Comparison of ENCODE assay signal across 1 cellular context in the genomic region with DNA sequence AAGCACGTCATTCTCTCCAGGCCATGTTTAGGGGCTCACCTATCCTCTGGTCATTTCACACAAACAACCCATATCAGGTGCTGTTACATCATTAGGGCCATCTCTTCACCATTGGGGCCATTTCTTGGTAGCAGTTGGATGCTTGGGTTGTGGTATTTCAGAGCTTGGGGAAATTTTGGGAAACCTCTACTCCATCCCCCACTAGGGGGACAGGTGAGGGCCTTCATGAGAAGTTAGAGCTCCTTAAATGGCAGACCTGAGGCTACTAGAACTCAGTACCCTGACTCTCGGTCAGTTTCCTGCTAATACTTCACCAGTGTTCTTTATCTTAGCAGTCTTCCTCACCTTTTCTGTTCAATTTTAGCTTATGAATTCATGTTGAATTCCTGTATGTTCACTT.
TF ChIP-seq lines count a peak whose summit lies in the region.

No MANE protein-coding gene starts in this region.

TF ChIP-seq in K562, 482 proteins besides CTCF, POLR2A, EP300 and RAD21:
- TF ChIP-seq XRCC5 (IDR thresholded peaks at IDR 0.05; ENCODE audit: low read depth, low read length) (no peak), HCFC1 (IDR thresholded peaks at IDR 0.05; ENCODE audit: low read depth, low read length) (no peak), ZBTB1 (CRISPR knock-in tag; IDR thresholded peaks at IDR 0.05; ENCODE audit: borderline replicate concordance, low read depth) (no peak), ZNF143 (CRISPR knock-in tag; IDR thresholded peaks at IDR 0.05) (no peak), HOMEZ (CRISPR knock-in tag; IDR thresholded peaks at IDR 0.05) (no peak), ETS2 (tag; IDR thresholded peaks at IDR 0.05; ENCODE audit: borderline replicate concordance, poor library complexity, severe bottlenecking) (no peak), ILK (tag; IDR thresholded peaks at IDR 0.05; ENCODE audit: borderline replicate concordance, low read depth) (no peak), ZNF75A (CRISPR knock-in tag; IDR thresholded peaks at IDR 0.05) (no peak), ZNF174 (CRISPR knock-in tag; IDR thresholded peaks at IDR 0.05) (no peak), KAT8 (IDR thresholded peaks at IDR 0.05; ENCODE audit: low read depth) (no peak), MBD2 (IDR thresholded peaks at IDR 0.05; ENCODE audit: borderline replicate concordance, low read depth) (no peak)
- TF ChIP-seq, protein P1, sequence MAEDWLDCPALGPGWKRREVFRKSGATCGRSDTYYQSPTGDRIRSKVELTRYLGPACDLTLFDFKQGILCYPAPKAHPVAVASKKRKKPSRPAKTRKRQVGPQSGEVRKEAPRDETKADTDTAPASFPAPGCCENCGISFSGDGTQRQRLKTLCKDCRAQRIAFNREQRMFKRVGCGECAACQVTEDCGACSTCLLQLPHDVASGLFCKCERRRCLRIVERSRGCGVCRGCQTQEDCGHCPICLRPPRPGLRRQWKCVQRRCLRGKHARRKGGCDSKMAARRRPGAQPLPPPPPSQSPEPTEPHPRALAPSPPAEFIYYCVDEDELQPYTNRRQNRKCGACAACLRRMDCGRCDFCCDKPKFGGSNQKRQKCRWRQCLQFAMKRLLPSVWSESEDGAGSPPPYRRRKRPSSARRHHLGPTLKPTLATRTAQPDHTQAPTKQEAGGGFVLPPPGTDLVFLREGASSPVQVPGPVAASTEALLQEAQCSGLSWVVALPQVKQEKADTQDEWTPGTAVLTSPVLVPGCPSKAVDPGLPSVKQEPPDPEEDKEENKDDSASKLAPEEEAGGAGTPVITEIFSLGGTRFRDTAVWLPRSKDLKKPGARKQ (CRISPR knock-in tag; IDR thresholded peaks at IDR 0.05) = no peak
- TF ChIP-seq, protein P2, sequence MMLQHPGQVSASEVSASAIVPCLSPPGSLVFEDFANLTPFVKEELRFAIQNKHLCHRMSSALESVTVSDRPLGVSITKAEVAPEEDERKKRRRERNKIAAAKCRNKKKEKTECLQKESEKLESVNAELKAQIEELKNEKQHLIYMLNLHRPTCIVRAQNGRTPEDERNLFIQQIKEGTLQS (IDR thresholded peaks at IDR 0.05) = no peak
- TF ChIP-seq, protein P2 (CRISPR knock-in tag; conservative IDR thresholded peaks at IDR 0.05) = no peak
